ENCODE assay signal across 13 cellular contexts in the genomic region with DNA sequence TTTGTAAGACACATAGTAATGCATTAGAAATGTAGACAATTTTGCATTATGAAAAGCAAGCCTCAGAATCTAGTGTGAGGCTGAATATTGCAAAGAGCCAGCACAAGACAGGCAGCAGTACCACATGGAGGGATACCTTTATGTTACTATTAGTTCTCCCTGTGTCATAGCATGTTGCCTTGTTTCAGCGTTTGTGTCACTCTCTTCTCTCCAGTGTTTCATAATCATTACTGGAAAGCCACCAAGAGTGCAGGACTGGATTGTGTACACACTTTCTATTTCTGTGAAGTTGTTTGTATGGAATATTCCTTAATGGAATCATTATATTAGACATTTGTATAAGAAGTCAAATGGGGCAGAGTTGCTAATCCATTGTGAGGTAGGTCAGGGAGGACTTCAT. TPM values are rescaled to one million over a fixed set of nuclear protein-coding genes. Genes with fewer than 3 reads are reported as not detected.
DNase-seq lines count a peak whose midpoint lies in the region; ATAC-seq and TF ChIP-seq lines count a peak whose summit lies in the region.
"Had no signal": no experiment of that assay in that cellular context is flagged by ENCODE, and none has a peak within 500 bp of the region (broad histone marks: within the 10 kb centered on the region; RNA-seq: fewer than 3 reads in every experiment).

No MANE protein-coding gene starts in this region.

- H3K9ac ChIP-seq in mesenchymal stem cell (ENCODE audit: low read length), result peak overlapping the region; percentile 57

- H3K4ac ChIP-seq in mesenchymal stem cell (ENCODE audit: low read depth in 1 of 2, low read length in 2 of 2), result no peak overlapping the region

- TF ChIP-seq EP300 in transverse colon (IDR thresholded peaks at IDR 0.05; ENCODE audit: low read depth), result no peak

- H3K79me1 ChIP-seq in mesenchymal stem cell (replicated peaks; ENCODE audit: low read length, poor library complexity, severe bottlenecking), result no peaks in the 10 kb centered on the region

- DNase-seq in MV-4-11 (lab: John Stamatoyannopoulos, UW) (peak; percentile 5), esophagus squamous epithelium (lab: John Stamatoyannopoulos, UW) (no peak), mesenchymal stem cell (peak; percentile 68), transverse colon (no peak), NCI-H82 (lab: John Stamatoyannopoulos, UW) (no peak)
- no peak for DNase-seq in activated T-cell treated with anti-CD3 and anti-CD28 coated beads, Interleukin-2, amount 50 U/mL, for 48 hours
- DNase-seq: brain microvascular endothelial cell, COR-L47, NCI-H1092 treated with DMSO at 0.1 percent for 48 hours, NCI-H69 had no signal

- TF ChIP-seq CTCF in esophagus squamous epithelium (IDR thresholded peaks at IDR 0.05), result no peak
- TF ChIP-seq CTCF in transverse colon (IDR thresholded peaks at IDR 0.05), result no peak

- H2AFZ ChIP-seq in mesenchymal stem cell (ENCODE audit: low read depth, low read length), result no peak overlapping the region

- H3K36me3 ChIP-seq in esophagus squamous epithelium (peaks cover 0 to 17% (median 0%) of the 10 kb centered on the region in 3 donors), mesenchymal stem cell (ENCODE audit: control insufficient read depth in 1 of 2, insufficient read depth in 2 of 2, low read depth in 1 of 2, low read length in 2 of 2) (peaks cover 3 to 18% of the 10 kb centered on the region in 2 experiments), transverse colon (peaks cover 0 to 9% (median 0%) of the 10 kb centered on the region in 4 donors)

- intact Hi-C loops in esophagus squamous epithelium (cut with DNase I), result loop anchor here (10.0 kb wide), 1 partner anchor 322 kb away; no protein-coding TSS in a partner anchor
- intact Hi-C loops in transverse colon (cut with DNase I; ENCODE audit: low total_unique reads), result no loop called here

- no peaks in the 10 kb centered on the region for H3K9me3 ChIP-seq in esophagus squamous epithelium
- H3K9me3 ChIP-seq in mesenchymal stem cell (ENCODE audit: control insufficient read depth, low read length), result no peaks in the 10 kb centered on the region
- H3K9me3 ChIP-seq in transverse colon, result no peaks in the 10 kb centered on the region

- no peak overlapping the region for H2BK12ac ChIP-seq in mesenchymal stem cell (ENCODE audit: low read length in 2 of 2)

- H2BK15ac ChIP-seq in mesenchymal stem cell (ENCODE audit: low read depth, poor library complexity, severe bottlenecking), result no peak overlapping the region

- 0% methylated on average over 1 of the region's 1 CpG for WGBS in esophagus squamous epithelium, 2 donors
- WGBS in mesenchymal stem cell, result 100% methylated on average over 1 of the region's 1 CpG
- WGBS in transverse colon (ENCODE audit: low coverage in 1 of 2), 2 donors, result 14 to 35% methylated on average over 1 of the region's 1 CpG

- in situ Hi-C loops in transverse colon (cut with MboI; ENCODE audit: low pct_ligation_motif_present in 1 of 4, low pct_unique_long_range_greater_than_20kb in 1 of 4, low sequenced_read_pairs in 3 of 4), result loop anchor here (10.0 to 25.0 kb wide), 4 partner anchors 228 to 330 kb away; no protein-coding TSS in a partner anchor

- H3K4me2 ChIP-seq in mesenchymal stem cell (ENCODE audit: low read length, poor library complexity, severe bottlenecking), result no peak overlapping the region

- no peak overlapping the region for H4K8ac ChIP-seq in mesenchymal stem cell (ENCODE audit: low read length)

- no peak for ATAC-seq in HG02938 (IDR thresholded peaks at IDR 0.05; ENCODE audit: unreplicated experiment)
- ATAC-seq: SK-N-SH treated with all-trans-retinoic acid at 6 μM for 48 hours had no signal

- H2BK5ac ChIP-seq in mesenchymal stem cell (ENCODE audit: low read depth, low read length, poor library complexity, severe bottlenecking), result no peak overlapping the region

- H4K91ac ChIP-seq in mesenchymal stem cell (ENCODE audit: low read length), result no peak overlapping the region

- no peak overlapping the region for H3K23ac ChIP-seq in mesenchymal stem cell (ENCODE audit: low read length in 2 of 2)

- TF ChIP-seq POLR2A in esophagus squamous epithelium (IDR thresholded peaks at IDR 0.05), result no peak
- TF ChIP-seq POLR2A in transverse colon (IDR thresholded peaks at IDR 0.05), result no peak

- H3K27me3 ChIP-seq in esophagus squamous epithelium (no peaks in the 10 kb centered on the region), mesenchymal stem cell (ENCODE audit: control insufficient read depth in 1 of 2, insufficient read depth in 1 of 2, low read length in 2 of 2) (no peaks in the 10 kb centered on the region), transverse colon (no peaks in the 10 kb centered on the region)
- H3K27me3 ChIP-seq: brain microvascular endothelial cell had no signal

- no peak overlapping the region for H2BK120ac ChIP-seq in mesenchymal stem cell (ENCODE audit: low read depth, low read length)

- H3K27ac ChIP-seq in esophagus squamous epithelium (peak overlapping the region; percentile 22 to 97 (median 81)), mesenchymal stem cell (ENCODE audit: low read length, poor library complexity, severe bottlenecking) (no peak overlapping the region), transverse colon (peak overlapping the region; percentile 39 to 98 (median 54))
- H3K27ac ChIP-seq: brain microvascular endothelial cell, epithelial cell of prostate had no signal

- peak overlapping the region in 1 of 2 experiments; percentile 52 for H3K18ac ChIP-seq in mesenchymal stem cell (ENCODE audit: low read depth in 1 of 2, low read length in 2 of 2)

- no peak overlapping the region for H3K14ac ChIP-seq in mesenchymal stem cell (ENCODE audit: low read length in 2 of 2)

- H2AK5ac ChIP-seq in mesenchymal stem cell (ENCODE audit: low read length, severe bottlenecking), result no peak overlapping the region

- H3K4me3 ChIP-seq in esophagus squamous epithelium (peak overlapping the region in 3 of 4 donors; percentile 6 to 100 (median 10)), mesenchymal stem cell (ENCODE audit: insufficient read depth in 1 of 2, low read depth in 1 of 2, low read length in 2 of 2) (peak overlapping the region in 1 of 2 experiments; percentile 29), transverse colon (no peak overlapping the region)

- H3K4me1 ChIP-seq in esophagus squamous epithelium (peaks cover 22 to 99% (median 30%) of the 10 kb centered on the region in 3 donors), mesenchymal stem cell (ENCODE audit: control insufficient read depth, insufficient read depth, low read depth, low read length) (peaks cover 4% of the 10 kb centered on the region), transverse colon (peaks cover 0 to 44% (median 29%) of the 10 kb centered on the region in 4 donors)

RNA-seq across cellular contexts. Expression of gene AHR, which starts 8.6 kb away (rescaled TPM):
- total RNA-seq in esophagus squamous epithelium (10 to 100 TPM; 29.8 to 89.5 (median 57.5) TPM), transverse colon (10 to 100 TPM; 18.1 to 54.6 (median 43.7) TPM)
- 143 TPM for polyA plus RNA-seq in mesenchymal stem cell (2013, experiment 1 of 2)
- polyA plus RNA-seq in mesenchymal stem cell (2013, experiment 2 of 2), result 140 TPM

Comparison
In these comparisons a context has a peak if more than half of its experiments do, and no peak if none do; other contexts are left out.
1. DNase-seq: peak in MV-4-11 (single experiment) and mesenchymal stem cell (single experiment); none in esophagus squamous epithelium (single experiment), transverse colon (single experiment), activated T-cell treated with anti-CD3 and anti-CD28 coated beads, Interleukin-2, amount 50 U/mL, for 48 hours (0 of 2) and NCI-H82 (single experiment).
2. H3K4me3 ChIP-seq: peak in esophagus squamous epithelium (3 of 4); none in transverse colon (0 of 4).